In genomic region chr3:197656960-197657359, GRCh38 we compare ENCODE assay signal across 8 cellular contexts.
DNase-seq lines count a peak whose midpoint lies in the region; ATAC-seq and TF ChIP-seq lines count a peak whose summit lies in the region.
"Not testable (repeated sequence)": the region's sequence is repeated elsewhere in the genome, so short reads cannot be mapped to it uniquely, and the experiment has no call there.

No MANE protein-coding gene starts in this region.

- H3K4me3 Mint-ChIP-seq in activated CD4-positive, alpha-beta T cell treated with anti-CD3 and anti-CD28 coated beads, Interleukin-2, amount 10 ng/mL, durations not matched to agents 24 days and 14 days, result peak overlapping the region; percentile 54
- not testable (repeated sequence) for H3K4me3 Mint-ChIP-seq in activated CD8-positive, alpha-beta memory T cell treated with anti-CD3 and anti-CD28 coated beads, Interleukin-2, amount 10 ng/mL, durations not matched to agents 7 days and 5 days; stimulated activated naive CD8-positive, alpha-beta T cell treated with anti-CD3 and anti-CD28 coated beads, Interleukin-15, Interleukin-2, amounts not matched to agents 100 ng/mL and 50 ng/mL, for 24 hours
- H3K4me3 Mint-ChIP-seq in neural crest cell, result peak overlapping the region; percentile 31

- H3K27ac ChIP-seq in BLaER1 treated with 17β-estradiol and CSF1 and Interleukin-3, amounts not matched to agents 10 nM and 100 nM, result peak overlapping the region in 7 of 11 experiments; percentile 35 to 79 (median 75); a peak in 12 of 22 replicates
- H3K27ac ChIP-seq in OCI-LY7 (ENCODE audit: low read depth, low read length, poor library complexity, severe bottlenecking), result not testable (repeated sequence)

- not testable (repeated sequence) for H3K9me3 Mint-ChIP-seq in activated CD4-positive, alpha-beta T cell treated with anti-CD3 and anti-CD28 coated beads, Interleukin-2, amount 10 ng/mL, durations not matched to agents 24 days and 14 days; activated CD8-positive, alpha-beta memory T cell treated with anti-CD3 and anti-CD28 coated beads, Interleukin-2, amount 10 ng/mL, durations not matched to agents 7 days and 5 days (ENCODE audit: low read depth); neural crest cell; stimulated activated naive CD8-positive, alpha-beta T cell treated with anti-CD3 and anti-CD28 coated beads, Interleukin-15, Interleukin-2, amounts not matched to agents 100 ng/mL and 50 ng/mL, for 24 hours

- POLR2A ChIA-PET in OCI-LY7 (lab: Charles Lee), result not testable (repeated sequence)

- not testable (repeated sequence) for H3K9me3 ChIP-seq in BLaER1 treated with 17β-estradiol and CSF1 and Interleukin-3, amounts not matched to agents 10 nM and 100 nM (replicated peaks in 1 of 11); OCI-LY7 (ENCODE audit: low read length)

- peaks cover 0 to 51% (median 38%) of the 10 kb centered on the region in 10 experiments; a peak in 17 of 20 replicates for H3K4me1 ChIP-seq in BLaER1 treated with 17β-estradiol and CSF1 and Interleukin-3, amounts not matched to agents 10 nM and 100 nM
- peaks cover 12% of the 10 kb centered on the region for H3K4me1 ChIP-seq in OCI-LY7 (ENCODE audit: insufficient read depth, low read length, poor library complexity, severe bottlenecking)

- not testable (repeated sequence) for TF ChIP-seq CTCF in OCI-LY7 (conservative IDR thresholded peaks at IDR 0.05; ENCODE audit: low read length); neural crest cell (conservative IDR thresholded peaks at IDR 0.05)

- DNase-seq in OCI-LY7 (ENCODE audit: low spot score); activated CD4-positive, alpha-beta T cell treated with anti-CD3 and anti-CD28 coated beads, Interleukin-2, amount 10 ng/mL, durations not matched to agents 24 days and 14 days; activated CD8-positive, alpha-beta memory T cell treated with anti-CD3 and anti-CD28 coated beads, Interleukin-2, amount 10 ng/mL, durations not matched to agents 7 days and 5 days; neural crest cell (ENCODE audit: low read depth, low spot score): not testable (repeated sequence)
- peak; percentile 55 for DNase-seq in activated effector memory CD4-positive, alpha-beta T cell treated with anti-CD3 and anti-CD28 coated beads, Interleukin-2, amount 50 U/mL, for 16 hours
- DNase-seq in cardiac septum (ENCODE audit: low spot score), result peak; percentile 49

- peak overlapping the region in 2 of 10 experiments; percentile 38 to 46; a peak in 4 of 20 replicates for H3K4me3 ChIP-seq in BLaER1 treated with 17β-estradiol and CSF1 and Interleukin-3, amounts not matched to agents 10 nM and 100 nM
- not testable (repeated sequence) for H3K4me3 ChIP-seq in OCI-LY7 (ENCODE audit: low read depth, low read length, poor library complexity, severe bottlenecking)

- H3K27ac Mint-ChIP-seq in activated CD4-positive, alpha-beta T cell treated with anti-CD3 and anti-CD28 coated beads, Interleukin-2, amount 10 ng/mL, durations not matched to agents 24 days and 14 days, result peak overlapping the region; percentile 92
- H3K27ac Mint-ChIP-seq in activated CD8-positive, alpha-beta memory T cell treated with anti-CD3 and anti-CD28 coated beads, Interleukin-2, amount 10 ng/mL, durations not matched to agents 7 days and 5 days, result peak overlapping the region; percentile 28
- H3K27ac Mint-ChIP-seq in neural crest cell (ENCODE audit: unreplicated experiment), result peak overlapping the region; percentile 62
- H3K27ac Mint-ChIP-seq in stimulated activated naive CD8-positive, alpha-beta T cell treated with anti-CD3 and anti-CD28 coated beads, Interleukin-15, Interleukin-2, amounts not matched to agents 100 ng/mL and 50 ng/mL, for 24 hours, result peak overlapping the region; percentile 91

- peak overlapping the region in 10 of 11 experiments; percentile 46 to 86 (median 72); a peak in 19 of 22 replicates for H3K4me2 ChIP-seq in BLaER1 treated with 17β-estradiol and CSF1 and Interleukin-3, amounts not matched to agents 10 nM and 100 nM
- H3K4me2 ChIP-seq in OCI-LY7 (ENCODE audit: low read length), result peak overlapping the region; percentile 23; the same call in 1 of the 2 replicates

- ATAC-seq in activated CD8-positive, alpha-beta memory T cell treated with anti-CD3 and anti-CD28 coated beads, Interleukin-2, amount 10 ng/mL, durations not matched to agents 7 days and 5 days, result not testable (repeated sequence)

- H3K79me2 ChIP-seq in OCI-LY7 (ENCODE audit: insufficient read depth, low read depth, low read length), result not testable (repeated sequence)

- H2AFZ ChIP-seq in OCI-LY7 (ENCODE audit: low read length), result not testable (repeated sequence)

- H3K4me1 Mint-ChIP-seq in activated CD4-positive, alpha-beta T cell treated with anti-CD3 and anti-CD28 coated beads, Interleukin-2, amount 10 ng/mL, durations not matched to agents 24 days and 14 days, result peaks cover 12% of the 10 kb centered on the region
- peaks cover 16% of the 10 kb centered on the region for H3K4me1 Mint-ChIP-seq in activated CD8-positive, alpha-beta memory T cell treated with anti-CD3 and anti-CD28 coated beads, Interleukin-2, amount 10 ng/mL, durations not matched to agents 7 days and 5 days
- H3K4me1 Mint-ChIP-seq in neural crest cell, result not testable (repeated sequence)
- peaks cover 16% of the 10 kb centered on the region for H3K4me1 Mint-ChIP-seq in stimulated activated naive CD8-positive, alpha-beta T cell treated with anti-CD3 and anti-CD28 coated beads, Interleukin-15, Interleukin-2, amounts not matched to agents 100 ng/mL and 50 ng/mL, for 24 hours (ENCODE audit: low read depth)

- intact Hi-C loops in OCI-LY7 (cut with micrococcal nuclease; ENCODE audit: unreplicated experiment); activated CD4-positive, alpha-beta T cell treated with anti-CD3 and anti-CD28 coated beads, Interleukin-2, amount 10 ng/mL, durations not matched to agents 24 days and 14 days (cut with micrococcal nuclease); cardiac septum (cut with DNase I): not testable (repeated sequence)

- CTCF ChIA-PET in OCI-LY7 (lab: Charles Lee; ENCODE audit: unreplicated experiment); activated CD8-positive, alpha-beta memory T cell treated with anti-CD3 and anti-CD28 coated beads, Interleukin-2, amount 10 ng/mL, durations not matched to agents 7 days and 5 days (lab: Charles Lee): not testable (repeated sequence)

- not testable (repeated sequence) for H3K36me3 ChIP-seq in BLaER1 treated with 17β-estradiol and CSF1 and Interleukin-3, amounts not matched to agents 10 nM and 100 nM; OCI-LY7 (ENCODE audit: insufficient read depth, low read length)

- H3K27me3 Mint-ChIP-seq in activated CD4-positive, alpha-beta T cell treated with anti-CD3 and anti-CD28 coated beads, Interleukin-2, amount 10 ng/mL, durations not matched to agents 24 days and 14 days; activated CD8-positive, alpha-beta memory T cell treated with anti-CD3 and anti-CD28 coated beads, Interleukin-2, amount 10 ng/mL, durations not matched to agents 7 days and 5 days; neural crest cell (ENCODE audit: low read depth); stimulated activated naive CD8-positive, alpha-beta T cell treated with anti-CD3 and anti-CD28 coated beads, Interleukin-15, Interleukin-2, amounts not matched to agents 100 ng/mL and 50 ng/mL, for 24 hours: not testable (repeated sequence)

- H3K27me3 ChIP-seq in BLaER1 treated with 17β-estradiol and CSF1 and Interleukin-3, amounts not matched to agents 10 nM and 100 nM, result peaks cover 0 to 25% (median 0%) of the 10 kb centered on the region in 11 experiments; a peak in 7 of 22 replicates

- BruUV-seq in OCI-LY7 (replicated peaks; lab: Mats Ljungman, UMichigan), result not testable (repeated sequence)

- not testable (repeated sequence) for H4K20me1 ChIP-seq in BLaER1 treated with 17β-estradiol and CSF1 and Interleukin-3, amounts not matched to agents 10 nM and 100 nM; OCI-LY7 (ENCODE audit: insufficient read depth, low read length)

- not testable (repeated sequence) for H3K9me2 ChIP-seq in OCI-LY7 (ENCODE audit: insufficient read depth, low read length)

- H3K9ac ChIP-seq in BLaER1 treated with 17β-estradiol and CSF1 and Interleukin-3, amounts not matched to agents 10 nM and 100 nM, result peak overlapping the region in 5 of 11 experiments; percentile 40 to 71 (median 63); a peak in 9 of 22 replicates

- H3K36me3 Mint-ChIP-seq in activated CD4-positive, alpha-beta T cell treated with anti-CD3 and anti-CD28 coated beads, Interleukin-2, amount 10 ng/mL, durations not matched to agents 24 days and 14 days (ENCODE audit: low read depth); activated CD8-positive, alpha-beta memory T cell treated with anti-CD3 and anti-CD28 coated beads, Interleukin-2, amount 10 ng/mL, durations not matched to agents 7 days and 5 days; neural crest cell (ENCODE audit: low read depth); stimulated activated naive CD8-positive, alpha-beta T cell treated with anti-CD3 and anti-CD28 coated beads, Interleukin-15, Interleukin-2, amounts not matched to agents 100 ng/mL and 50 ng/mL, for 24 hours (ENCODE audit: low read depth): not testable (repeated sequence)

Comparison
In these comparisons a context has a peak if more than half of its experiments do, and no peak if none do; other contexts are left out.
1. H3K27ac Mint-ChIP-seq: peak in every context shown above with its lines; median percentile 92 in activated CD4-positive, alpha-beta T cell treated with anti-CD3 and anti-CD28 coated beads, Interleukin-2, amount 10 ng/mL, durations not matched to agents 24 days and 14 days; 91 in stimulated activated naive CD8-positive, alpha-beta T cell treated with anti-CD3 and anti-CD28 coated beads, Interleukin-15, Interleukin-2, amounts not matched to agents 100 ng/mL and 50 ng/mL, for 24 hours; 62 in neural crest cell; 28 in activated CD8-positive, alpha-beta memory T cell treated with anti-CD3 and anti-CD28 coated beads, Interleukin-2, amount 10 ng/mL, durations not matched to agents 7 days and 5 days.